2 cellular contexts compared by ENCODE assay signal in the genomic region with DNA sequence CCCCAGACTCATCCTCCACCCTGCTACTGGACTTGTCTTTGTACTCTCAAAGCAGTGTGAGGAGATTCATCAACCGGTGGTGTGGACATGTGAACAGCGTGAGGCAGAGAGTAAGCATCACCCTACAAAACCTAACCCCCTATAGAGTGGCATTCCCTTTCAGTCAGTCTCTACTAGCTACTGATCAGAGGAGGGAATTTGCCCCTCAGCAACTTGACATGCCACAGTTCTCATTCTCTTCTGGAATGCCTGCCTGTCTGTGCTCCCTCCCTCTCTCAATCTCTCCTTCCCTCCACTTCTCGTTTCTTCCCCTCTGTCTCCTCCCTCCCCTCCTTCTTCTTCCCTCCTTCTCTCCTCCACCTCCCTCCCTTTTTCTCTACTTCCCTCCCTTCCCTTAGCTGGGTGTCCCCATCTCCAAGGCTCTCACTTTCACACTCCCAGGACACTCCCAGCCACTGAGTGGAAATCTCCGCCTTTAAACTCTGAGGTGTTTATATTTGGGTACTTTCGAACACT.
A peak's percentile ranks its signal among the peaks of the same experiment; 100 is the strongest.
TF ChIP-seq lines count a peak whose summit lies in the region.

No MANE protein-coding gene starts in this region.

TF ChIP-seq in GM23338, 12 proteins besides CTCF, POLR2A, EP300 and RAD21:
- TF ChIP-seq STAT1 (IDR thresholded peaks at IDR 0.05; ENCODE audit: unreplicated experiment) (no peak), REST (IDR thresholded peaks at IDR 0.05; ENCODE audit: unreplicated experiment) (no peak), JUNB (IDR thresholded peaks at IDR 0.05; ENCODE audit: unreplicated experiment) (no peak), POLR2AphosphoS5 (IDR thresholded peaks at IDR 0.05; ENCODE audit: low read depth) (no peak), CREB1 (CRISPR knock-in tag; IDR thresholded peaks at IDR 0.05; ENCODE audit: low read depth) (no peak), EZH2phosphoT487 (IDR thresholded peaks at IDR 0.05; ENCODE audit: unreplicated experiment) (no peak), EZH2 (IDR thresholded peaks at IDR 0.05; ENCODE audit: low read depth, unreplicated experiment) (no peak)

TF ChIP-seq in K562, 482 proteins besides CTCF, POLR2A, EP300 and RAD21:
- peak; percentile 46 for TF ChIP-seq E2F8 (IDR thresholded peaks at IDR 0.05; ENCODE audit: low read depth, partially characterized antibody)
- no peak for TF ChIP-seq TRIM28 (IDR thresholded peaks at IDR 0.05)
- TF ChIP-seq NR1H2 (CRISPR knock-in tag; IDR thresholded peaks at IDR 0.05), result no peak
- peak; percentile 75; the same call in 1 of the 2 replicates for TF ChIP-seq OTX1 (CRISPR knock-in tag; IDR thresholded peaks at IDR 0.05)
- no peak for TF ChIP-seq CREBBP (IDR thresholded peaks at IDR 0.05; ENCODE audit: low read depth, low read length)
- no peak for TF ChIP-seq NR2C1 (IDR thresholded peaks at IDR 0.05)
- no peak for TF ChIP-seq NR2C1 (tag; IDR thresholded peaks at IDR 0.05)
- TF ChIP-seq CHCHD3 (CRISPR knock-in tag; IDR thresholded peaks at IDR 0.05), result no peak
- TF ChIP-seq CHD7 (IDR thresholded peaks at IDR 0.05; ENCODE audit: low read depth, low read length), result no peak
- no peak for TF ChIP-seq ZBTB8A (IDR thresholded peaks at IDR 0.05; ENCODE audit: partially characterized antibody)
- TF ChIP-seq, protein P1, sequence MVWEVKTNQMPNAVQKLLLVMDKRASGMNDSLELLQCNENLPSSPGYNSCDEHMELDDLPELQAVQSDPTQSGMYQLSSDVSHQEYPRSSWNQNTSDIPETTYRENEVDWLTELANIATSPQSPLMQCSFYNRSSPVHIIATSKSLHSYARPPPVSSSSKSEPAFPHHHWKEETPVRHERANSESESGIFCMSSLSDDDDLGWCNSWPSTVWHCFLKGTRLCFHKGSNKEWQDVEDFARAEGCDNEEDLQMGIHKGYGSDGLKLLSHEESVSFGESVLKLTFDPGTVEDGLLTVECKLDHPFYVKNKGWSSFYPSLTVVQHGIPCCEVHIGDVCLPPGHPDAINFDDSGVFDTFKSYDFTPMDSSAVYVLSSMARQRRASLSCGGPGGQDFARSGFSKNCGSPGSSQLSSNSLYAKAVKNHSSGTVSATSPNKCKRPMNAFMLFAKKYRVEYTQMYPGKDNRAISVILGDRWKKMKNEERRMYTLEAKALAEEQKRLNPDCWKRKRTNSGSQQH (CRISPR knock-in tag; IDR thresholded peaks at IDR 0.05), result peak; percentile 83; the same call in 1 of the 2 replicates
- TF ChIP-seq THRB (CRISPR knock-in tag; conservative IDR thresholded peaks at IDR 0.05), result 0 out of 2 replicates have a peak, but pooled peaks have one; percentile 43
- TF ChIP-seq HLTF (IDR thresholded peaks at IDR 0.05), result no peak
- no peak for TF ChIP-seq RREB1 (CRISPR knock-in tag; IDR thresholded peaks at IDR 0.05)
- peak; percentile 15; the same call in 1 of the 2 replicates for TF ChIP-seq ELF4 (CRISPR knock-in tag; IDR thresholded peaks at IDR 0.05)
- TF ChIP-seq SUPT5H (IDR thresholded peaks at IDR 0.05), result peak; percentile 71
- TF ChIP-seq POLR2B (IDR thresholded peaks at IDR 0.05; ENCODE audit: low read depth, partially characterized antibody), result peak; percentile 64
- no peak for TF ChIP-seq ZFPM2 (CRISPR knock-in tag; IDR thresholded peaks at IDR 0.05)
- no peak for TF ChIP-seq SMAD4 (CRISPR knock-in tag; conservative IDR thresholded peaks at IDR 0.05)
- TF ChIP-seq ZNF445 (CRISPR knock-in tag; IDR thresholded peaks at IDR 0.05; ENCODE audit: low read depth), result no peak
TF ChIP-seq in K562: peak in this region for 7.
